Comparison of ENCODE assay signal across 8 cellular contexts in the genomic region with DNA sequence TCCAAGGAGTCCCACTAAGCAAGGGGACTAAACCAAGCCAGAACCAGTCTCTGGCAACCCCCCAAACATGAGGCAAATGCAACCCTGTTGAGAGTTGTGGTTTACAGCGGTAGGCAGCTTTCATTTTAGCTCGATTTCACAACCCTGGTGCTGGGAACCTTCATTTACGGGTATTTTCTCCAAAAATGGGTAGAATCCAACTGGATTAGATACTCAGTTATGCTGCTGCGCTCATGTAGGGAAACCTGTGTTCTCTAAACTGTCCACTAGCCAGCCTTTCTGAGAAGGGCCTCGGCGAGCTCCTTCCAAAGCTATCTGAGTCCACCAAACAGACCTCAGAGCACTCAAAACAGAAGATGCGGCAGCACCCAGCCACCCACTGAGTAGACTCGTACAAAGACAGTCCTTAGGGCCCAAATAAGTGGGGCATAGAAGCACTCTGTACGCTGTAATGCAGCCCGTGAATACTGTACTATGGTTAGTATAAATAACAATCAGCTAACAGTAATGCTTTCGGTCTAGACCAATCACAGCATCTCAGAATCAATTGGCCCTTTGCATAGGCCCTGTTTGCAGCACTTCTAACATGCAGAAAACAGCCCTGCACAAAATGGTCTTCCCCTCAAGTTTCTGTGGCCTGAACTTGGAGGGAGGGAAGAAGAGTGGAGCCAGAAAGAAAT.
DNase-seq lines count a peak whose midpoint lies in the region; ATAC-seq and TF ChIP-seq lines count a peak whose summit lies in the region.

No MANE protein-coding gene starts in this region.

- H3K27me3 ChIP-seq in ACC112 (ENCODE audit: insufficient read depth, low read length) (no peaks in the 10 kb centered on the region), HAP-1 (ENCODE audit: low read depth) (no peaks in the 10 kb centered on the region)

- H3K4me1 ChIP-seq in ACC112 (ENCODE audit: control insufficient read depth, insufficient read depth, low read length, unreplicated experiment) = peaks cover 68% of the 10 kb centered on the region
- peaks cover 6% of the 10 kb centered on the region for H3K4me1 ChIP-seq in mucosa of descending colon (ENCODE audit: low read depth)
- H3K4me1 ChIP-seq in HAP-1 = no peaks in the 10 kb centered on the region

- H3K36me3 ChIP-seq in ACC112 (ENCODE audit: insufficient read depth, low read length) (peaks cover 71% of the 10 kb centered on the region), mucosa of descending colon (ENCODE audit: low read depth) (no peaks in the 10 kb centered on the region), HAP-1 (replicated peaks) (no peaks in the 10 kb centered on the region; the same call in 1 of the 2 replicates)

- H3K36me3 Mint-ChIP-seq in activated naive CD4-positive, alpha-beta T cell treated with anti-CD3 and anti-CD28 coated beads, Interleukin-2, amount 10 ng/mL, durations not matched to agents 7 days and 5 days = peaks cover 95% of the 10 kb centered on the region

- no peaks in the 10 kb centered on the region for H3K9me3 ChIP-seq in mucosa of descending colon
- no peaks in the 10 kb centered on the region for H3K9me3 ChIP-seq in HAP-1

- H3K79me2 ChIP-seq in ACC112 (ENCODE audit: control insufficient read depth, insufficient read depth, low read length, unreplicated experiment) = peaks cover 95% of the 10 kb centered on the region

- peak overlapping the region; percentile 77 for H3K4me3 Mint-ChIP-seq in activated naive CD4-positive, alpha-beta T cell treated with anti-CD3 and anti-CD28 coated beads, Interleukin-2, amount 10 ng/mL, durations not matched to agents 7 days and 5 days

- in situ Hi-C loops in HAP-1 (cut with MboI; ENCODE audit: low sequenced_read_pairs) = no loop called here

- intact Hi-C loops in mucosa of descending colon (cut with DNase I, micrococcal nuclease) = no loop called here

- peak; percentile 60 for DNase-seq in activated naive CD4-positive, alpha-beta T cell treated with anti-CD3 and anti-CD28 coated beads, Interleukin-2, amount 10 ng/mL, durations not matched to agents 7 days and 5 days
- DNase-seq in mucosa of descending colon = no peak
- DNase-seq in NCI-H446 treated with DMSO at 0.1 percent for 48 hours (lab: John Stamatoyannopoulos, UW) = no peak
- no peak for DNase-seq in LoVo (ENCODE audit: low spot score)
- DNase-seq in HAP-1 (ENCODE audit: low spot score in 2 of 2) = no peak

- peak overlapping the region; percentile 64 for H3K4me3 ChIP-seq in ACC112 (ENCODE audit: low read depth, low read length)
- no peak overlapping the region for H3K4me3 ChIP-seq in mucosa of descending colon
- H3K4me3 ChIP-seq in HAP-1 = no peak overlapping the region

- no peak for TF ChIP-seq CTCF in mucosa of descending colon (IDR thresholded peaks at IDR 0.05)

- ATAC-seq in GM19324 (IDR thresholded peaks at IDR 0.05; ENCODE audit: low FRiP score, unreplicated experiment) (peak; percentile 47), HG03439 (IDR thresholded peaks at IDR 0.05; ENCODE audit: unreplicated experiment) (peak; percentile 52), mucosa of descending colon (peak; percentile 50)

- peaks cover 98% of the 10 kb centered on the region for H3K4me1 Mint-ChIP-seq in activated naive CD4-positive, alpha-beta T cell treated with anti-CD3 and anti-CD28 coated beads, Interleukin-2, amount 10 ng/mL, durations not matched to agents 7 days and 5 days

- peak overlapping the region; percentile 90 for H3K27ac ChIP-seq in ACC112 (ENCODE audit: low read depth, low read length)

- peak overlapping the region; percentile 92 for H3K27ac Mint-ChIP-seq in activated naive CD4-positive, alpha-beta T cell treated with anti-CD3 and anti-CD28 coated beads, Interleukin-2, amount 10 ng/mL, durations not matched to agents 7 days and 5 days

- H3K9me3 Mint-ChIP-seq in activated naive CD4-positive, alpha-beta T cell treated with anti-CD3 and anti-CD28 coated beads, Interleukin-2, amount 10 ng/mL, durations not matched to agents 7 days and 5 days = no peaks in the 10 kb centered on the region

- no peak overlapping the region for H2AFZ ChIP-seq in ACC112 (ENCODE audit: low read length, unreplicated experiment)

- CTCF ChIA-PET in activated naive CD4-positive, alpha-beta T cell treated with anti-CD3 and anti-CD28 coated beads, Interleukin-2, amount 10 ng/mL, durations not matched to agents 7 days and 5 days (lab: Charles Lee) = interaction anchor here (0.7 to 1.8 kb wide), 13 partner anchors 9 to 311 kb away, joined by 3 to 12 read pairs (median 4); no protein-coding TSS in a partner anchor

- H3K27me3 Mint-ChIP-seq in activated naive CD4-positive, alpha-beta T cell treated with anti-CD3 and anti-CD28 coated beads, Interleukin-2, amount 10 ng/mL, durations not matched to agents 7 days and 5 days = no peaks in the 10 kb centered on the region
